In the genomic region with DNA sequence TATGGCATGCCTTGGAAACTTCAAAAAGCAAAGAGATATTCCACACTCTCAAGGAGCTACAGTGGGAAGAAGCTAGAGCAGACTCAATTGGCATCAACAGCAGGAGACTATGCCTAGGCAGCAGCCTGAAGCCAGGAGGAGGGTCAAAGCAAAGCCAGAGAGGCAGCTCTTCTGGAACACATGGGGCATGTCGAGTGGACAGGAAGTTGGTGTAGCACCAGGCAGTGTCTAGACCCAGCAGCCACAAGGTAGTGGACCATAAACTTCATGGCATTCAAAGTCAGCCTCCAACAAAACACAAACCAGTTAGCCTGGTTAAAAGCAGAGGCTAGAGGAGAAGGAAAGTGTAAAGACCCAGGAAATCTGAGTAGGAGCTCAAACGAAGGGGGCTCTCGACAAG, we compare ENCODE assay signal across 10 cellular contexts.
DNase-seq lines count a peak whose midpoint lies in the region; ATAC-seq, FAIRE-seq and TF ChIP-seq lines count a peak whose summit lies in the region.
"Had no signal": no experiment of that assay in that cellular context is flagged by ENCODE, and none has a peak within 500 bp of the region (broad histone marks: within the 10 kb centered on the region; RNA-seq: fewer than 3 reads in every experiment).

No MANE protein-coding gene starts in this region.

- H3K9ac ChIP-seq in GM12878 (ENCODE audit: control insufficient read depth, insufficient read depth, low read length) = no peak overlapping the region

- no peaks in the 10 kb centered on the region for H3K27me3 ChIP-seq in GM12878 (replicated peaks in 1 of 2; ENCODE audit: control insufficient read depth in 2 of 2, insufficient read depth in 2 of 2, low read length in 1 of 2)
- no peaks in the 10 kb centered on the region for H3K27me3 ChIP-seq in dorsolateral prefrontal cortex
- H3K27me3 ChIP-seq: pancreas had no signal

- H3K36me3 ChIP-seq in GM12878 (ENCODE audit: control insufficient read depth in 2 of 2, insufficient read depth in 2 of 2, low read length in 1 of 2) = no peaks in the 10 kb centered on the region
- H3K36me3 ChIP-seq: pancreas had no signal

- H3K27ac ChIP-seq in GM12878 (ENCODE audit: control insufficient read depth, insufficient read depth) = no peak overlapping the region
- H3K27ac ChIP-seq in dorsolateral prefrontal cortex = no peak overlapping the region
- H3K27ac ChIP-seq in RWPE1 = no peak overlapping the region
- H3K27ac ChIP-seq: pancreas had no signal

- FAIRE-seq in GM12878 (lab: Jason Lieb, UNC) = no peak
- FAIRE-seq: pancreas had no signal

- H3K4me2 ChIP-seq in GM12878 (ENCODE audit: control insufficient read depth, insufficient read depth) = no peak overlapping the region

- in situ Hi-C loops in GM12878 (cut with MboI) (no loop called here), GM13977 (cut with MboI; ENCODE audit: low pct_unique_long_range_greater_than_20kb, low sequenced_read_pairs, unreplicated experiment) (no loop called here)

- no peak for TF ChIP-seq POLR2A in GM12878 (IDR thresholded peaks at IDR 0.05; ENCODE audit: low read depth, low read length)

- no peaks in the 10 kb centered on the region for H3K9me3 ChIP-seq in GM12878 (replicated peaks; ENCODE audit: control insufficient read depth, insufficient read depth, low read length)
- H3K9me3 ChIP-seq: pancreas had no signal

- CTCF ChIA-PET in GM12878 (lab: Yijun Ruan, JAX) (no interaction called here), RWPE1 (lab: Yijun Ruan, JAX) (no interaction called here)

- no peak for TF ChIP-seq RAD21 in GM12878 (IDR thresholded peaks at IDR 0.05; ENCODE audit: insufficient read depth, low read depth, low read length)

- RAD21 ChIA-PET in GM12878 (lab: Charles Lee; ENCODE audit: unreplicated experiment) = no interaction called here

- BruUV-seq in GM12878 (replicated peaks; lab: Mats Ljungman, UMichigan) = no TSS peak

- 0% methylated on average over 3 of the region's 3 CpGs for WGBS in GM12878 (ENCODE audit: insufficient coverage, insufficient replicate concordance, low lambda C conversion rate, missing lambda C conversion rate)

- SMC1A ChIA-PET in GM12878 (lab: Charles Lee; ENCODE audit: uncharacterized antibody, unreplicated experiment) = interaction anchor here (1.0 kb wide), 1 partner anchor 38 kb away, joined by 3 read pairs; no protein-coding TSS in a partner anchor

- TF ChIP-seq EP300 in GM12878 (IDR thresholded peaks at IDR 0.05; ENCODE audit: borderline replicate concordance in 1 of 2, control insufficient read depth in 1 of 2, low read depth in 2 of 2, low read length in 2 of 2) = no peak

- TF ChIP-seq CTCF in GM12878 (IDR thresholded peaks at IDR 0.05 in 2 of 3, conservative IDR thresholded peaks at IDR 0.05 in 1 of 3; ENCODE audit: control insufficient read depth in 2 of 3, extremely low read depth in 1 of 3, insufficient read depth in 1 of 3, low read depth in 3 of 3, low read length in 3 of 3) = no peak
- no peak for TF ChIP-seq CTCF in GM13977 (IDR thresholded peaks at IDR 0.05; ENCODE audit: extremely low read depth, insufficient read depth, missing control alignments)
- TF ChIP-seq CTCF in dorsolateral prefrontal cortex (IDR thresholded peaks at IDR 0.05 in 54 of 56, conservative IDR thresholded peaks at IDR 0.05 in 2 of 56; ENCODE audit: low read depth in 1 of 56, partially characterized antibody in 56 of 56) = no peak
- TF ChIP-seq CTCF in RWPE1 (conservative IDR thresholded peaks at IDR 0.05; ENCODE audit: low read depth) = no peak

- peaks cover 7% of the 10 kb centered on the region for H3K4me1 ChIP-seq in GM12878 (ENCODE audit: control insufficient read depth, insufficient read depth, low read length)
- H3K4me1 ChIP-seq: pancreas had no signal

- no peak overlapping the region for H3K4me3 ChIP-seq in GM12878
- no peak overlapping the region for H3K4me3 ChIP-seq in dorsolateral prefrontal cortex
- H3K4me3 ChIP-seq: pancreas had no signal

- DNase-seq in GM12878 (ENCODE audit: low read depth, low spot score) (no peak), GM13977 (ENCODE audit: low spot score) (no peak), dorsolateral prefrontal cortex (no peak), GM19240 (ENCODE audit: insufficient read length, low spot score) (no peak), RWPE1 (ENCODE audit: low spot score) (no peak)
- DNase-seq: KG1, pancreas had no signal

- H2AFZ ChIP-seq in GM12878 (ENCODE audit: control insufficient read depth, low read depth, low read length) = 0 out of 2 replicates have a peak overlapping the region, but pooled peaks have one; percentile 20

- POLR2A ChIA-PET in GM12878 (lab: Charles Lee) = interaction anchor here (1.0 kb wide), 1 partner anchor 27 kb away, joined by 3 read pairs; no protein-coding TSS in a partner anchor
- POLR2A ChIA-PET in RWPE1 (lab: Yijun Ruan, JAX; ENCODE audit: low non-redundant PET) = no interaction called here

- intact Hi-C loops in GM12878 (cut with micrococcal nuclease; ENCODE audit: unreplicated experiment) (no loop called here), dorsolateral prefrontal cortex (cut with DNase I) (no loop called here)

- ATAC-seq in GM18508 (IDR thresholded peaks at IDR 0.05; ENCODE audit: insufficient read depth, unreplicated experiment) (peak; percentile 18), GM21390 (IDR thresholded peaks at IDR 0.05; ENCODE audit: unreplicated experiment) (peak; percentile 28), HG03095 (IDR thresholded peaks at IDR 0.05; ENCODE audit: unreplicated experiment) (peak; percentile 31), GM12878 (peak; percentile 64)

- no peaks in the 10 kb centered on the region for H3K79me2 ChIP-seq in GM12878 (ENCODE audit: control insufficient read depth, insufficient read depth, low read length)

- H4K20me1 ChIP-seq in GM12878 (ENCODE audit: control insufficient read depth, insufficient read depth) = no peaks in the 10 kb centered on the region

TF ChIP-seq in GM12878, 131 proteins besides CTCF, POLR2A, EP300 and RAD21:
- no peak for TF ChIP-seq SMC3 (IDR thresholded peaks at IDR 0.05; ENCODE audit: borderline replicate concordance, low read length)
- no peak for TF ChIP-seq RAD51 (IDR thresholded peaks at IDR 0.05)
- TF ChIP-seq SREBF1 (IDR thresholded peaks at IDR 0.05; ENCODE audit: low read length) = no peak
- TF ChIP-seq SREBF2 (IDR thresholded peaks at IDR 0.05; ENCODE audit: low read length) = no peak
- TF ChIP-seq BMI1 (IDR thresholded peaks at IDR 0.05; ENCODE audit: borderline replicate concordance) = no peak
- TF ChIP-seq NR2C2 (IDR thresholded peaks at IDR 0.05; ENCODE audit: borderline replicate concordance, control insufficient read depth, insufficient read length, low read depth) = no peak
- TF ChIP-seq MTA2 (IDR thresholded peaks at IDR 0.05; ENCODE audit: low read depth) = no peak
- TF ChIP-seq CEBPB (IDR thresholded peaks at IDR 0.05; ENCODE audit: borderline replicate concordance in 1 of 2, low read depth in 2 of 2, low read length in 2 of 2) = no peak
- TF ChIP-seq, protein P1, sequence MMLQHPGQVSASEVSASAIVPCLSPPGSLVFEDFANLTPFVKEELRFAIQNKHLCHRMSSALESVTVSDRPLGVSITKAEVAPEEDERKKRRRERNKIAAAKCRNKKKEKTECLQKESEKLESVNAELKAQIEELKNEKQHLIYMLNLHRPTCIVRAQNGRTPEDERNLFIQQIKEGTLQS (IDR thresholded peaks at IDR 0.05; ENCODE audit: borderline replicate concordance, extremely low read depth, low read depth, low read length) = no peak
- no peak for TF ChIP-seq ZBTB33 (IDR thresholded peaks at IDR 0.05)
- no peak for TF ChIP-seq MXI1 (IDR thresholded peaks at IDR 0.05; ENCODE audit: low read depth, low read length)
- TF ChIP-seq WRNIP1 (IDR thresholded peaks at IDR 0.05; ENCODE audit: borderline replicate concordance, low read depth, low read length) = no peak
- TF ChIP-seq JUNB (IDR thresholded peaks at IDR 0.05) = no peak
- TF ChIP-seq ASH2L (IDR thresholded peaks at IDR 0.05; ENCODE audit: borderline replicate concordance, low read depth) = no peak
- no peak for TF ChIP-seq IKZF2 (IDR thresholded peaks at IDR 0.05)
- no peak for TF ChIP-seq USF1 (IDR thresholded peaks at IDR 0.05; ENCODE audit: borderline replicate concordance, extremely low read length, insufficient read depth, low read depth, low read length)
